Comparison of ENCODE assay signal across 8 cellular contexts in genomic region chr9:128339761-128340690, GRCh38. TPM values are rescaled to one million over a fixed set of nuclear protein-coding genes. Genes with fewer than 3 reads are reported as not detected.
DNase-seq lines count a peak whose midpoint lies in the region; ATAC-seq and TF ChIP-seq lines count a peak whose summit lies in the region.

Gene SLC27A4, plus strand, starts transcription at chr9:128340527. Its CDS starts 2,606 bp downstream, at chr9:128343133.

- H3K27me3 ChIP-seq in KMS-11 (ENCODE audit: insufficient read depth, low read depth) (no peaks in the 10 kb centered on the region), SJSA1 (replicated peaks) (no peaks in the 10 kb centered on the region), neuron (ENCODE audit: insufficient read depth, low read length) (no peaks in the 10 kb centered on the region)

- no peaks in the 10 kb centered on the region for H3K9me3 ChIP-seq in SJSA1 (replicated peaks)
- H3K9me3 ChIP-seq in neuron (ENCODE audit: low read length) = no peaks in the 10 kb centered on the region

- no peak for TF ChIP-seq CTCF in KMS-11 (conservative IDR thresholded peaks at IDR 0.05; ENCODE audit: low read depth, low read length)
- no peak for TF ChIP-seq CTCF in subcutaneous adipose tissue (IDR thresholded peaks at IDR 0.05; ENCODE audit: low read depth)

- peak within 1 kb of the TSS; percentile 88 for H3K4me2 ChIP-seq in KMS-11

- ATAC-seq in GM21529 (IDR thresholded peaks at IDR 0.05; ENCODE audit: unreplicated experiment) = peak; percentile 81

- H3K27ac ChIP-seq in KMS-11 (peak within 1 kb of the TSS; percentile 64), SJSA1 (no peak within 1 kb of the TSS; the same call in 1 of the 2 replicates)

- H3K9ac ChIP-seq in KMS-11 = peak within 1 kb of the TSS; percentile 59; the same call in 1 of the 2 replicates

- H2AFZ ChIP-seq in KMS-11 (ENCODE audit: low read depth) (peak within 1 kb of the TSS; percentile 93), neuron (ENCODE audit: low read depth, low read length) (peak within 1 kb of the TSS; percentile 71)

- DNase-seq in DMS153 (lab: John Stamatoyannopoulos, UW) (peak; percentile 72), SJSA1 (ENCODE audit: low read depth in 1 of 2, low spot score in 2 of 2) (peak; percentile 55 to 69), foreskin melanocyte (peak; percentile 54)
- peak; percentile 65 for DNase-seq in activated gamma-delta T cell treated with anti-CD3 and anti-CD28 coated beads, Interleukin-2, amount 50 U/mL, for 16 hours (ENCODE audit: low read depth)

- H3K36me3 ChIP-seq in KMS-11 (ENCODE audit: insufficient read depth) = no peaks in the 10 kb centered on the region
- peaks cover 18% of the 10 kb centered on the region for H3K36me3 ChIP-seq in SJSA1
- H3K36me3 ChIP-seq in neuron (ENCODE audit: insufficient read depth, low read length) = peaks cover 30% of the 10 kb centered on the region

- H3K4me1 ChIP-seq in KMS-11 (ENCODE audit: low read depth, poor library complexity, severe bottlenecking) (peaks cover 14% of the 10 kb centered on the region), SJSA1 (replicated peaks) (peaks cover 7% of the 10 kb centered on the region; the same call in 1 of the 2 replicates), neuron (ENCODE audit: insufficient read depth, low read length) (peaks cover 6% of the 10 kb centered on the region)

- H3K79me2 ChIP-seq in KMS-11 (ENCODE audit: insufficient read depth, low read depth) = no peaks in the 10 kb centered on the region

- H3K4me3 ChIP-seq in KMS-11 (IDR thresholded peaks at IDR 0.05; ENCODE audit: insufficient read depth, low read depth, low read length) (no peak within 1 kb of the TSS), SJSA1 (peak within 1 kb of the TSS; percentile 67), neuron (ENCODE audit: low read length) (peak within 1 kb of the TSS; percentile 65)

- H4K20me1 ChIP-seq in KMS-11 (ENCODE audit: insufficient read depth) = no peaks in the 10 kb centered on the region

RNA-seq across cellular contexts. Expression of gene SLC27A4, which starts in this region (rescaled TPM):
- total RNA-seq in SJSA1 (2014; rRNA removed; shearing (Covaris generic)) = 23.3 and 26.4 TPM in 2 replicates
- total RNA-seq in subcutaneous adipose tissue = 10 to 100 TPM; 10.1 to 17.3 (median 12.3) TPM
